ENCODE assay signal across 17 cellular contexts in the genomic region with DNA sequence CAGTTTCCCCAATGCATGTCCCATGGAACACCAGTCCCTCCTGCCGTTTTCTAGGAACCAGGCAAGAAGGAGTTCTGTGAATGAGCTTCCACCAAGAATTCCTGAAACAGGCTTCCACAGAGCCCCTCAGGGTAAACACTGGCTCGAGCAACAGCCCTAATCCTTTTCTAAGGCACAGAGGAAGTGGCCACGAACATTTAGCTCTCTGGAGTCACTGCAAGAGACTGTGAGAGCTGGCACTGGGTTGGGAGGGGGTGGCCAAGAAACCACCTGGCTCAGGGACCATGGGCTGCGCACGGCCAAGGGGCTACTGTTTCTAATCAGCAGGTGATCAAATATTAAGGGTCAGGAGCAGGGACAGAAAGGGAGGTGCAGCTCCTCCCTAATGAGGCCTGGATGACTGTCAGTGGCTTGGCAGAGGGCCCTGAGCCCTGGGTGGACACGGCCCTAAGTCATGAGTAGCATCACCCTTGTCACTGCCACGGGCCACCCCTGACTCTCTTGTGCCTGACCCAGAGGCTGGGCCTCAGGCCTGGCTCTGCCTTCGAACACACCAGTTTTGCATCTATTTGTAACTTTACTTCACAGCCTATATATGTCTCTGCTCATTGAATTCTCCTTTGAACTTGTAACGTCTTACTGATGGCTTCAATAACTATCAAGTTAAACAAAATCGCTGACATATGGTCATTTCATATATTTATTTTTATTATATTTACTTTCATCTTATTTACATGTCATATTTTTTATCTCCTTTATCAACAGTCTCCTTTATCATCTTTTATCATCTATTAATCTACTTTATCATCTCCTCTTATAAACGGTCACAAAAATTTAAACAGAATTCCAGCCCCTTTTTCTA.
DNase-seq lines count a peak whose midpoint lies in the region; TF ChIP-seq lines count a peak whose summit lies in the region.
"Had no signal": no experiment of that assay in that cellular context is flagged by ENCODE, and none has a peak within 500 bp of the region (broad histone marks: within the 10 kb centered on the region; RNA-seq: fewer than 3 reads in every experiment).

No MANE protein-coding gene starts in this region.

- TF ChIP-seq POLR2A in breast epithelium (IDR thresholded peaks at IDR 0.05): no peak
- TF ChIP-seq POLR2A in sigmoid colon (IDR thresholded peaks at IDR 0.05): no peak

- BruUV-seq in MCF 10A (replicated peaks; lab: Mats Ljungman, UMichigan): no TSS peak

- H3K9me3 Mint-ChIP-seq in MCF 10A (ENCODE audit: unreplicated experiment): no peaks in the 10 kb centered on the region
- H3K9me3 Mint-ChIP-seq: CD4-positive, alpha-beta T cell had no signal

- H3K4me1 ChIP-seq in breast epithelium: no peaks in the 10 kb centered on the region
- H3K4me1 ChIP-seq in sigmoid colon: peaks cover 0 to 7% (median 3%) of the 10 kb centered on the region in 4 donors
- H3K4me1 ChIP-seq: BE2C, Caco-2 had no signal

- H3K9me3 ChIP-seq in breast epithelium (no peaks in the 10 kb centered on the region), sigmoid colon (no peaks in the 10 kb centered on the region)
- H3K9me3 ChIP-seq: BE2C, Caco-2 had no signal

- no peaks in the 10 kb centered on the region for H3K36me3 Mint-ChIP-seq in MCF 10A (ENCODE audit: insufficient read depth, unreplicated experiment)

- no peaks in the 10 kb centered on the region for H3K36me3 ChIP-seq in breast epithelium
- no peaks in the 10 kb centered on the region for H3K36me3 ChIP-seq in sigmoid colon
- H3K36me3 ChIP-seq: BE2C had no signal

- H3K27me3 ChIP-seq in breast epithelium (no peaks in the 10 kb centered on the region), sigmoid colon (no peaks in the 10 kb centered on the region)

- no peak overlapping the region for H3K4me3 Mint-ChIP-seq in MCF 10A (ENCODE audit: unreplicated experiment)
- H3K4me3 Mint-ChIP-seq: CD4-positive, alpha-beta T cell had no signal

- CTCF ChIA-PET in MCF 10A (lab: Yijun Ruan, JAX): no interaction called here

- peak overlapping the region; percentile 56 to 83 for H3K27ac ChIP-seq in breast epithelium
- H3K27ac ChIP-seq in adipose tissue (ENCODE audit: low read depth, low read length): peak overlapping the region; percentile 12
- H3K27ac ChIP-seq in sigmoid colon: no peak overlapping the region

- H3K27me3 Mint-ChIP-seq in MCF 10A (ENCODE audit: insufficient read depth, unreplicated experiment): peaks cover 35% of the 10 kb centered on the region

- H3K4me3 ChIP-seq in breast epithelium (no peak overlapping the region), sigmoid colon (no peak overlapping the region)

- 71 to 75% (median 72%) methylated on average over 11 of the region's 11 CpGs for WGBS in adipose tissue, 3 donors
- 35 to 66% methylated on average over 11 of the region's 11 CpGs for WGBS in sigmoid colon, 2 donors

- H3K27ac Mint-ChIP-seq in MCF 10A (ENCODE audit: low read depth, unreplicated experiment): no peak overlapping the region
- H3K27ac Mint-ChIP-seq: CD4-positive, alpha-beta T cell had no signal

- DNase-seq in breast epithelium (ENCODE audit: low spot score in 2 of 2): no peak
- DNase-seq in MCF 10A (ENCODE audit: unreplicated experiment): no peak
- peak; percentile 65 for DNase-seq in mesenteric fat pad (ENCODE audit: low spot score)
- DNase-seq in HuH-7.5 (ENCODE audit: low spot score): no peak
- DNase-seq in nucleus accumbens (lab: John Stamatoyannopoulos, UW): no peak
- no peak for DNase-seq in sigmoid colon
- DNase-seq: BE2C; Caco-2; CD4-positive, alpha-beta T cell; GOT3; NCI-H1105; NCI-H1694 treated with DMSO at 0.1 percent for 48 hours; NCI-H82; PC-3; RPMI8226; SIG-M5 had no signal

- TF ChIP-seq EP300 in sigmoid colon (IDR thresholded peaks at IDR 0.05): no peak

- intact Hi-C loops in breast epithelium (cut with DNase I; ENCODE audit: low total_unique reads) (no loop called here), MCF 10A (cut with micrococcal nuclease) (no loop called here), sigmoid colon (cut with DNase I) (no loop called here)

- H3K4me1 Mint-ChIP-seq in MCF 10A (ENCODE audit: insufficient read depth, unreplicated experiment): peaks cover 5% of the 10 kb centered on the region

- POLR2A ChIA-PET in MCF 10A (lab: Yijun Ruan, JAX): interaction anchor here (0.6 kb wide), 1 partner anchor 610 kb away, joined by 6 read pairs; no protein-coding TSS in a partner anchor

- TF ChIP-seq CTCF in breast epithelium (IDR thresholded peaks at IDR 0.05) (no peak), MCF 10A (IDR thresholded peaks at IDR 0.05; ENCODE audit: unreplicated experiment) (no peak), sigmoid colon (IDR thresholded peaks at IDR 0.05) (no peak)

Comparison
In these comparisons a context has a peak if more than half of its experiments do, and no peak if none do; other contexts are left out.
1. H3K27ac ChIP-seq: peak in breast epithelium (2 of 2) and adipose tissue (single experiment); none in sigmoid colon (0 of 4).